13 cellular contexts compared by ENCODE assay signal in genomic region chr12:113757223-113758002, GRCh38.
A peak's percentile ranks its signal among the peaks of the same experiment; 100 is the strongest.
DNase-seq lines count a peak whose midpoint lies in the region; ATAC-seq and TF ChIP-seq lines count a peak whose summit lies in the region.
"Had no signal": no experiment of that assay in that cellular context is flagged by ENCODE, and none has a peak within 500 bp of the region (broad histone marks: within the 10 kb centered on the region; RNA-seq: fewer than 3 reads in every experiment).

No MANE protein-coding gene starts in this region.

- H3K4me1 Mint-ChIP-seq in T-helper 17 cell = no peaks in the 10 kb centered on the region
- H3K4me1 Mint-ChIP-seq: activated CD4-positive, alpha-beta T cell treated with anti-CD3 and anti-CD28 coated beads for 36 hours; stimulated activated naive CD8-positive, alpha-beta T cell treated with anti-CD3 and anti-CD28 coated beads, Interleukin-15, amount 100 ng/mL, for 72 hours had no signal

- no peak overlapping the region for H3K27ac Mint-ChIP-seq in T-helper 17 cell
- H3K27ac Mint-ChIP-seq: activated CD4-positive, alpha-beta T cell treated with anti-CD3 and anti-CD28 coated beads for 36 hours; stimulated activated naive CD8-positive, alpha-beta T cell treated with anti-CD3 and anti-CD28 coated beads, Interleukin-15, amount 100 ng/mL, for 72 hours had no signal

- H3K36me3 Mint-ChIP-seq in T-helper 17 cell (ENCODE audit: low read depth) = peaks cover 3% of the 10 kb centered on the region

- TF ChIP-seq RAD21 in Ishikawa (IDR thresholded peaks at IDR 0.05; ENCODE audit: low read depth) = peak; percentile 5; the same call in 1 of the 2 replicates

- no peaks in the 10 kb centered on the region for H3K9me3 ChIP-seq in T-helper 17 cell (ENCODE audit: control insufficient read depth, low read length, poor library complexity, severe bottlenecking)
- H3K9me3 ChIP-seq: right atrium auricular region had no signal

- H3K27me3 Mint-ChIP-seq in T-helper 17 cell = peaks cover 34% of the 10 kb centered on the region

- ATAC-seq in T-helper 17 cell = no peak
- ATAC-seq: activated CD4-positive, alpha-beta T cell treated with anti-CD3 and anti-CD28 coated beads for 36 hours; stimulated activated naive CD8-positive, alpha-beta T cell treated with anti-CD3 and anti-CD28 coated beads, Interleukin-15, amount 100 ng/mL, for 72 hours had no signal

- DNase-seq in COR-L47 (lab: John Stamatoyannopoulos, UW) (peak; percentile 32), NCI-H524 treated with DMSO at 0.1 percent for 48 hours (lab: John Stamatoyannopoulos, UW) (peak; percentile 34), head of caudate nucleus (peak in 32 of 42 donors; percentile 17 to 77 (median 56)), T-helper 1 cell (no peak), T-helper 17 cell (no peak)
- no peak for DNase-seq in stimulated activated naive CD4-positive, alpha-beta T cell (lab: John Stamatoyannopoulos, UW)
- DNase-seq in stimulated activated CD4-positive, alpha-beta T cell treated with anti-CD3 and anti-CD28 coated beads, Interleukin-1b, Interleukin-23, amount 100 ng/mL, for 48 hours = no peak
- DNase-seq: activated CD4-positive, alpha-beta T cell treated with anti-CD3 and anti-CD28 coated beads for 36 hours; activated T-cell treated with anti-CD3 and anti-CD28 coated beads, Interleukin-2, amount 50 U/mL, for 48 hours; islet precursor cell; stimulated activated naive CD8-positive, alpha-beta T cell treated with anti-CD3 and anti-CD28 coated beads, Interleukin-15, amount 100 ng/mL, for 72 hours had no signal

- H3K4me3 Mint-ChIP-seq in T-helper 17 cell = no peak overlapping the region
- H3K4me3 Mint-ChIP-seq: activated CD4-positive, alpha-beta T cell treated with anti-CD3 and anti-CD28 coated beads for 36 hours; stimulated activated naive CD8-positive, alpha-beta T cell treated with anti-CD3 and anti-CD28 coated beads, Interleukin-15, amount 100 ng/mL, for 72 hours had no signal

- intact Hi-C loops in head of caudate nucleus (cut with DNase I) = no loop called here

- no peak for TF ChIP-seq EP300 in Ishikawa (IDR thresholded peaks at IDR 0.05; ENCODE audit: borderline replicate concordance)

TF ChIP-seq in Ishikawa, 13 proteins besides CTCF, POLR2A, EP300 and RAD21:
- TF ChIP-seq, protein P1, sequence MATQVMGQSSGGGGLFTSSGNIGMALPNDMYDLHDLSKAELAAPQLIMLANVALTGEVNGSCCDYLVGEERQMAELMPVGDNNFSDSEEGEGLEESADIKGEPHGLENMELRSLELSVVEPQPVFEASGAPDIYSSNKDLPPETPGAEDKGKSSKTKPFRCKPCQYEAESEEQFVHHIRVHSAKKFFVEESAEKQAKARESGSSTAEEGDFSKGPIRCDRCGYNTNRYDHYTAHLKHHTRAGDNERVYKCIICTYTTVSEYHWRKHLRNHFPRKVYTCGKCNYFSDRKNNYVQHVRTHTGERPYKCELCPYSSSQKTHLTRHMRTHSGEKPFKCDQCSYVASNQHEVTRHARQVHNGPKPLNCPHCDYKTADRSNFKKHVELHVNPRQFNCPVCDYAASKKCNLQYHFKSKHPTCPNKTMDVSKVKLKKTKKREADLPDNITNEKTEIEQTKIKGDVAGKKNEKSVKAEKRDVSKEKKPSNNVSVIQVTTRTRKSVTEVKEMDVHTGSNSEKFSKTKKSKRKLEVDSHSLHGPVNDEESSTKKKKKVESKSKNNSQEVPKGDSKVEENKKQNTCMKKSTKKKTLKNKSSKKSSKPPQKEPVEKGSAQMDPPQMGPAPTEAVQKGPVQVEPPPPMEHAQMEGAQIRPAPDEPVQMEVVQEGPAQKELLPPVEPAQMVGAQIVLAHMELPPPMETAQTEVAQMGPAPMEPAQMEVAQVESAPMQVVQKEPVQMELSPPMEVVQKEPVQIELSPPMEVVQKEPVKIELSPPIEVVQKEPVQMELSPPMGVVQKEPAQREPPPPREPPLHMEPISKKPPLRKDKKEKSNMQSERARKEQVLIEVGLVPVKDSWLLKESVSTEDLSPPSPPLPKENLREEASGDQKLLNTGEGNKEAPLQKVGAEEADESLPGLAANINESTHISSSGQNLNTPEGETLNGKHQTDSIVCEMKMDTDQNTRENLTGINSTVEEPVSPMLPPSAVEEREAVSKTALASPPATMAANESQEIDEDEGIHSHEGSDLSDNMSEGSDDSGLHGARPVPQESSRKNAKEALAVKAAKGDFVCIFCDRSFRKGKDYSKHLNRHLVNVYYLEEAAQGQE (IDR thresholded peaks at IDR 0.05; ENCODE audit: low read depth) = no peak
- TF ChIP-seq CEBPB (IDR thresholded peaks at IDR 0.05) (no peak), TAF1 (IDR thresholded peaks at IDR 0.05; ENCODE audit: low read depth) (no peak), TEAD4 (IDR thresholded peaks at IDR 0.05) (no peak), CREB1 (IDR thresholded peaks at IDR 0.05; ENCODE audit: low read depth) (no peak), ZBTB7A (IDR thresholded peaks at IDR 0.05; ENCODE audit: low read depth) (no peak), YY1 (IDR thresholded peaks at IDR 0.05; ENCODE audit: low read depth) (no peak), MAX (IDR thresholded peaks at IDR 0.05) (no peak), EGR1 (IDR thresholded peaks at IDR 0.05) (no peak), TCF12 (IDR thresholded peaks at IDR 0.05; ENCODE audit: low read depth) (no peak), FOXM1 (IDR thresholded peaks at IDR 0.05; ENCODE audit: borderline replicate concordance, low read depth) (no peak), NFIC (IDR thresholded peaks at IDR 0.05) (no peak)
- TF ChIP-seq, protein P2, sequence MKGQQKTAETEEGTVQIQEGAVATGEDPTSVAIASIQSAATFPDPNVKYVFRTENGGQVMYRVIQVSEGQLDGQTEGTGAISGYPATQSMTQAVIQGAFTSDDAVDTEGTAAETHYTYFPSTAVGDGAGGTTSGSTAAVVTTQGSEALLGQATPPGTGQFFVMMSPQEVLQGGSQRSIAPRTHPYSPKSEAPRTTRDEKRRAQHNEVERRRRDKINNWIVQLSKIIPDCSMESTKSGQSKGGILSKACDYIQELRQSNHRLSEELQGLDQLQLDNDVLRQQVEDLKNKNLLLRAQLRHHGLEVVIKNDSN (IDR thresholded peaks at IDR 0.05) = no peak

Comparison
In these comparisons a context has a peak if more than half of its experiments do, and no peak if none do; other contexts are left out.
1. DNase-seq: peak in COR-L47 (single experiment), NCI-H524 treated with DMSO at 0.1 percent for 48 hours (single experiment) and head of caudate nucleus (32 of 42); none in stimulated activated naive CD4-positive, alpha-beta T cell (0 of 6), T-helper 1 cell (0 of 5), T-helper 17 cell (0 of 3) and stimulated activated CD4-positive, alpha-beta T cell treated with anti-CD3 and anti-CD28 coated beads, Interleukin-1b, Interleukin-23, amount 100 ng/mL, for 48 hours (single experiment).